Comparison of ENCODE assay signal across 31 cellular contexts in genomic region chr22:45896961-45897538, GRCh38.
DNase-seq lines count a peak whose midpoint lies in the region; ATAC-seq, FAIRE-seq and TF ChIP-seq lines count a peak whose summit lies in the region.
"Had no signal": no experiment of that assay in that cellular context is flagged by ENCODE, and none has a peak within 500 bp of the region (broad histone marks: within the 10 kb centered on the region; RNA-seq: fewer than 3 reads in every experiment).

No MANE protein-coding gene starts in this region.

- H4K91ac ChIP-seq in trophoblast cell (ENCODE audit: low read depth, low read length) = peak overlapping the region; percentile 74

- H3K27me3 ChIP-seq in left ventricle myocardium inferior (ENCODE audit: low read depth) = peaks cover 62% of the 10 kb centered on the region
- no peaks in the 10 kb centered on the region for H3K27me3 ChIP-seq in right cardiac atrium (ENCODE audit: control insufficient read depth, insufficient read depth)
- H3K27me3 ChIP-seq in trophoblast cell (ENCODE audit: insufficient read depth, low read length) = no peaks in the 10 kb centered on the region
- H3K27me3 ChIP-seq: cardiac muscle cell had no signal

- peak overlapping the region; percentile 28 for H3K18ac ChIP-seq in trophoblast cell (ENCODE audit: low read length)

- WGBS in right cardiac atrium = 57% methylated on average over 5 of the region's 5 CpGs
- no CpG with 5 or more reads among the region's 5 CpGs for WGBS in trophoblast cell (ENCODE audit: extremely low coverage, insufficient coverage, insufficient read length)

- H3K27ac ChIP-seq in left ventricle myocardium inferior (replicated peaks) (no peak overlapping the region), right cardiac atrium (ENCODE audit: low read length) (no peak overlapping the region), trophoblast cell (ENCODE audit: low read depth, low read length) (no peak overlapping the region)
- H3K27ac ChIP-seq: A549, ascending aorta, cardiac muscle cell, esophagus muscularis mucosa, GM23248, heart right ventricle had no signal

- H2BK5ac ChIP-seq in trophoblast cell (ENCODE audit: low read depth, low read length, poor library complexity) = peak overlapping the region; percentile 18

- H3K36me3 ChIP-seq in left ventricle myocardium inferior = no peaks in the 10 kb centered on the region
- H3K36me3 ChIP-seq in trophoblast cell (ENCODE audit: control insufficient read depth in 1 of 2, insufficient read depth in 2 of 2, low read length in 2 of 2) = no peaks in the 10 kb centered on the region
- H3K36me3 ChIP-seq: ascending aorta, cardiac muscle cell, esophagus muscularis mucosa, heart right ventricle had no signal

- peak overlapping the region; percentile 52 for H3K14ac ChIP-seq in trophoblast cell (ENCODE audit: low read length)

- H2AFZ ChIP-seq in trophoblast cell (ENCODE audit: insufficient read depth, low read length, poor library complexity) = peak overlapping the region; percentile 14
- H2AFZ ChIP-seq: GM23248 had no signal

- ATAC-seq in Right ventricle myocardium inferior (no peak), right cardiac atrium (no peak), HG03460 (IDR thresholded peaks at IDR 0.05; ENCODE audit: unreplicated experiment) (no peak)
- ATAC-seq: A549; activated CD4-positive, CD25-positive, alpha-beta regulatory T cell treated with anti-CD3 and anti-CD28 coated beads, Interleukin-2, amount 50 U/mL, for 24 hours; heart right ventricle; SK-N-SH treated with all-trans-retinoic acid at 6 μM for 48 hours; T-helper 17 cell had no signal

- H4K12ac ChIP-seq in trophoblast cell (ENCODE audit: low read depth, low read length) = peak overlapping the region; percentile 58

- no peak overlapping the region for H3K4me3 ChIP-seq in left ventricle myocardium inferior
- no peak overlapping the region for H3K4me3 ChIP-seq in right cardiac atrium (ENCODE audit: low read length)
- no peak overlapping the region for H3K4me3 ChIP-seq in trophoblast cell (ENCODE audit: low read depth, low read length)
- H3K4me3 ChIP-seq: A549, ascending aorta, cardiac muscle cell, esophagus muscularis mucosa, GM23248, heart right ventricle, lung had no signal

- peak overlapping the region; percentile 82 for H2BK120ac ChIP-seq in trophoblast cell (ENCODE audit: insufficient read depth, low read length, poor library complexity)

- no peaks in the 10 kb centered on the region for H3K4me1 ChIP-seq in left ventricle myocardium inferior
- H3K4me1 ChIP-seq in right cardiac atrium (ENCODE audit: control insufficient read depth, insufficient read depth, low read length) = no peaks in the 10 kb centered on the region
- H3K4me1 ChIP-seq in trophoblast cell (ENCODE audit: control insufficient read depth in 1 of 2, insufficient read depth in 2 of 2, low read length in 2 of 2) = peaks cover 18 to 22% of the 10 kb centered on the region in 2 experiments
- H3K4me1 ChIP-seq: ascending aorta, esophagus muscularis mucosa, heart right ventricle had no signal

- H3K9ac ChIP-seq in trophoblast cell (ENCODE audit: low read length) = no peak overlapping the region
- H3K9ac ChIP-seq: GM23248 had no signal

- H3K79me1 ChIP-seq in trophoblast cell (ENCODE audit: low read length) = peaks cover 15% of the 10 kb centered on the region

- H3K9me3 ChIP-seq in left ventricle myocardium inferior (replicated peaks) (no peaks in the 10 kb centered on the region), right cardiac atrium (ENCODE audit: control insufficient read depth, low read length) (no peaks in the 10 kb centered on the region), trophoblast cell (ENCODE audit: insufficient read depth, low read depth, low read length) (peaks cover 1% of the 10 kb centered on the region)
- H3K9me3 ChIP-seq: A549, ascending aorta, esophagus muscularis mucosa, heart right ventricle had no signal

- H4K8ac ChIP-seq in trophoblast cell (ENCODE audit: low read depth, low read length) = peak overlapping the region; percentile 59

- intact Hi-C loops in left ventricle myocardium inferior (cut with micrococcal nuclease) = no loop called here
- intact Hi-C loops in Right ventricle myocardium inferior (cut with DNase I) = no loop called here
- intact Hi-C loops in right cardiac atrium (cut with DNase I) = no loop called here

- peak; percentile 11 for DNase-seq in left ventricle myocardium inferior
- no peak for DNase-seq in Right ventricle myocardium inferior (ENCODE audit: missing footprints)
- peak in 2 of 3 donors; percentile 29 to 31 for DNase-seq in right cardiac atrium
- DNase-seq in trophoblast cell = no peak
- no peak for DNase-seq in frontal cortex (ENCODE audit: low spot score in 2 of 2)
- DNase-seq in LoVo (ENCODE audit: low spot score) = no peak
- DNase-seq in medulla oblongata (ENCODE audit: extremely low spot score) = no peak
- DNase-seq: activated CD4-positive, alpha-beta T cell treated with anti-CD3 and anti-CD28 coated beads, Interleukin-2, amount 50 U/mL, for 4 hours; activated T-cell treated with anti-CD3 and anti-CD28 coated beads, Interleukin-2, amount 50 U/mL, for 48 hours; CD4-positive, alpha-beta memory T cell; cortex of kidney; EL; foreskin melanocyte; GM23248; NCI-H1092; NCI-H1694 treated with DMSO at 0.1 percent for 48 hours; NCI-H2171; NCI-H82; nephron progenitor cell; stimulated activated CD4-positive, alpha-beta T cell treated with anti-CD3 and anti-CD28 coated beads, Interleukin-4, amount 100 ng/mL, for 24 hours; T-helper 17 cell had no signal

- no peak overlapping the region for H3K4ac ChIP-seq in trophoblast cell (ENCODE audit: low read depth, low read length)

- H3K4me2 ChIP-seq in trophoblast cell (ENCODE audit: low read length) = peak overlapping the region; percentile 9
- H3K4me2 ChIP-seq: A549 had no signal

- no peak overlapping the region for H3K23ac ChIP-seq in trophoblast cell (ENCODE audit: low read length)

- H3K79me2 ChIP-seq in trophoblast cell (ENCODE audit: control insufficient read depth, insufficient read depth, low read length, poor library complexity) = peaks cover 4% of the 10 kb centered on the region

- peak overlapping the region; percentile 57 for H2AK5ac ChIP-seq in trophoblast cell (ENCODE audit: low read length)

- TF ChIP-seq CTCF in left ventricle myocardium inferior (IDR thresholded peaks at IDR 0.05; ENCODE audit: borderline replicate concordance) = no peak

- FAIRE-seq in frontal cortex (lab: Jason Lieb, UNC) = no peak
- FAIRE-seq: A549, HTR-8/SVneo had no signal

- H2BK12ac ChIP-seq in trophoblast cell (ENCODE audit: low read length) = peak overlapping the region; percentile 61

Comparison
In these comparisons a context has a peak if more than half of its experiments do, and no peak if none do; other contexts are left out.
1. DNase-seq: peak in left ventricle myocardium inferior (single experiment) and right cardiac atrium (2 of 3); none in Right ventricle myocardium inferior (single experiment), trophoblast cell (0 of 2), frontal cortex (0 of 2), LoVo (single experiment) and medulla oblongata (single experiment).